In genomic region chr22:33030923-33031525, GRCh38 we compare ENCODE assay signal across 24 cellular contexts. TPM values are rescaled to one million over a fixed set of nuclear protein-coding genes. Genes with fewer than 3 reads are reported as not detected.
"Had no signal": no experiment of that assay in that cellular context is flagged by ENCODE, and none has a peak within 500 bp of the region (broad histone marks: within the 10 kb centered on the region; RNA-seq: fewer than 3 reads in every experiment).

No MANE protein-coding gene starts in this region.

- H3K4me3 Mint-ChIP-seq: activated CD8-positive, alpha-beta T cell treated with anti-CD3 and anti-CD28 coated beads, Interleukin-2, amount 10 ng/mL, durations not matched to agents 7 days and 5 days; activated naive CD8-positive, alpha-beta T cell; central memory CD8-positive, alpha-beta T cell; naive B cell; neural crest cell; stimulated activated naive CD8-positive, alpha-beta T cell treated with anti-CD3 and anti-CD28 coated beads, Interleukin-15, Interleukin-2, amounts not matched to agents 100 ng/mL and 50 ng/mL, for 24 hours had no signal

- H3K9me3 Mint-ChIP-seq: activated T-helper 2 cell treated with anti-CD3 and anti-CD28 coated beads, Interferon-gamma antibody, Interleukin-2, Interleukin-4, amounts not matched to agents 10 μg/mL and 5 μg/mL and 100 μg/mL, durations not matched to agents 14 hours and 24 hours and 36 hours; central memory CD8-positive, alpha-beta T cell; naive B cell; neural crest cell; stimulated activated naive CD8-positive, alpha-beta T cell treated with anti-CD3 and anti-CD28 coated beads, Interleukin-15, Interleukin-2, amounts not matched to agents 100 ng/mL and 50 ng/mL, for 24 hours had no signal

- H3K36me3 Mint-ChIP-seq: activated naive CD8-positive, alpha-beta T cell had no signal

- H3K36me3 ChIP-seq: adrenal gland, breast epithelium, lower lobe of right lung, spleen, tibial nerve, WERI-Rb-1 had no signal

- DNase-seq: activated CD4-positive, alpha-beta T cell treated with anti-CD3 and anti-CD28 coated beads for 1 hour; activated CD4-positive, alpha-beta T cell treated with anti-CD3 and anti-CD28 coated beads, Interleukin-2, amount 50 U/mL, for 1 hour; activated CD8-positive, alpha-beta T cell treated with anti-CD3 and anti-CD28 coated beads, Interleukin-2, amount 10 ng/mL, durations not matched to agents 7 days and 5 days; activated naive CD4-positive, alpha-beta T cell; adrenal gland; kidney; lower lobe of right lung; naive B cell; retina; spleen; stimulated activated CD4-positive, alpha-beta T cell treated with anti-CD3 and anti-CD28 coated beads, Interleukin-4, amount 100 ng/mL, for 24 hours; WERI-Rb-1 had no signal

- H3K9me3 ChIP-seq: adrenal gland, breast epithelium, lower lobe of right lung, spleen, tibial nerve had no signal

- H3K4me1 ChIP-seq: adrenal gland, breast epithelium, lower lobe of right lung, spleen, tibial nerve had no signal

- H3K27me3 ChIP-seq: adrenal gland, breast epithelium had no signal

- H3K27ac ChIP-seq: adrenal gland, breast epithelium, coronary artery, epithelial cell of prostate, lower lobe of right lung, spleen, tibial nerve, WERI-Rb-1 had no signal

- H3K27ac Mint-ChIP-seq: activated CD8-positive, alpha-beta T cell treated with anti-CD3 and anti-CD28 coated beads, Interleukin-2, amount 10 ng/mL, durations not matched to agents 7 days and 5 days; activated naive CD8-positive, alpha-beta T cell; activated T-helper 2 cell treated with anti-CD3 and anti-CD28 coated beads, Interferon-gamma antibody, Interleukin-2, Interleukin-4, amounts not matched to agents 10 μg/mL and 5 μg/mL and 100 μg/mL, durations not matched to agents 14 hours and 24 hours and 36 hours; progenitor cell of endocrine pancreas; stimulated activated naive CD8-positive, alpha-beta T cell treated with anti-CD3 and anti-CD28 coated beads, Interleukin-15, Interleukin-2, amounts not matched to agents 100 ng/mL and 50 ng/mL, for 24 hours had no signal

- H3K4me1 Mint-ChIP-seq: central memory CD8-positive, alpha-beta T cell had no signal

- ATAC-seq: activated CD8-positive, alpha-beta T cell treated with anti-CD3 and anti-CD28 coated beads, Interleukin-2, amount 10 ng/mL, durations not matched to agents 7 days and 5 days; lower lobe of right lung had no signal

- H3K27me3 Mint-ChIP-seq: activated naive CD8-positive, alpha-beta T cell had no signal

- H3K4me3 ChIP-seq: adrenal gland, breast epithelium, coronary artery, lower lobe of right lung, spleen, tibial nerve had no signal

RNA-seq across cellular contexts. Expression of gene SYN3, which starts 27.2 kb away (rescaled TPM):
- total RNA-seq: activated CD8-positive, alpha-beta T cell treated with anti-CD3 and anti-CD28 coated beads, Interleukin-2, amount 10 ng/mL, durations not matched to agents 7 days and 5 days; activated T-helper 2 cell treated with anti-CD3 and anti-CD28 coated beads, Interferon-gamma antibody, Interleukin-2, Interleukin-4, amounts not matched to agents 10 μg/mL and 5 μg/mL and 100 μg/mL, durations not matched to agents 14 hours and 24 hours and 36 hours; osteocyte; T-helper 2 cell treated with Interferon-gamma antibody and Interleukin-4, amounts not matched to agents 100 ng/mL and 5 ng/mL, for 36 hours had no signal
